Comparison of ENCODE assay signal across 24 cellular contexts in the genomic region with DNA sequence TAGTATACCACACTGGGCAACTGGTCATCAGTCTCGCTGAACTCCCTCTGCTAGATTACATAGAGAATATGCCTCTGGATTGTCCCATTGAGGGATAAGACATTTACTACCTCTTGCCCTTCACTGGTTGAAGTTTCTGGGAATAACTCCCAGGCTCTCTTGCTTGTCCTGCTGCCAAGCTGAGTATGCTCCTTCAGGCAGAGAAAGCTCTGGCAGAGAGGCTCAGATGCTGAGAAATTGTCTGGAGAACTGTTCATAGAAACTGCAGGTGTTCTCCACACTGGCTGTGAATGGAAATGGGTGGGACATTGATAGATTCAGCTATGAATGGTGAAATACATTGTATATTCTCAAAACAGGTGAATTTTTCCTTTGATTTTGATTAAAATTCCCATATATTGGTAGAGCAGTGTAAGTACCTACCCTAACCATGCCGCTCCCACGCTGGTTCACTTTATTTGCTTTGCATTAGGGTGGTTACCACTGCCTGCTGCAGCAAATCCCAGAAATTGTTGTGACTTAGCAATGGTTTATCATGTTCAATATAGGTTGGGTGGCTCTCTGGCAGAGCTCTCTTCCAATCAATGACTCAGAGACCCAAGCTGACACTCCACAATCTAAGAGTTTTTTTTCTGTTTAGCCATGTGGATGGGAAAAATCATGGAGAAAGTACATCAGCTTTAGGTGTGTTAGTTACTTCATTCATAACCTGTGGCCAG. TPM values are rescaled to one million over a fixed set of nuclear protein-coding genes. Genes with fewer than 3 reads are reported as not detected.
DNase-seq lines count a peak whose midpoint lies in the region; ATAC-seq and TF ChIP-seq lines count a peak whose summit lies in the region.
"Had no signal": no experiment of that assay in that cellular context is flagged by ENCODE, and none has a peak within 500 bp of the region (broad histone marks: within the 10 kb centered on the region; RNA-seq: fewer than 3 reads in every experiment).

No MANE protein-coding gene starts in this region.

- H3K27me3 ChIP-seq in heart left ventricle, result no peaks in the 10 kb centered on the region
- H3K27me3 ChIP-seq: ascending aorta, neutrophil, SJCRH30, spleen, vagina had no signal

- no peaks in the 10 kb centered on the region for H3K9me3 ChIP-seq in heart left ventricle
- H3K9me3 ChIP-seq: ascending aorta, neutrophil, SJCRH30, spleen, vagina had no signal

- peaks cover 0 to 20% (median 4%) of the 10 kb centered on the region in 12 donors for H3K4me1 ChIP-seq in heart left ventricle
- H3K4me1 ChIP-seq: ascending aorta, SJCRH30 had no signal

- ATAC-seq in left ventricle myocardium superior, result peak; percentile 35
- ATAC-seq in heart left ventricle, result no peak
- ATAC-seq in HG03097 (IDR thresholded peaks at IDR 0.05; ENCODE audit: low FRiP score, unreplicated experiment), result no peak
- ATAC-seq in HG02763 (IDR thresholded peaks at IDR 0.05; ENCODE audit: unreplicated experiment), result no peak
- ATAC-seq: left lobe of liver, T-helper 17 cell had no signal

- TF ChIP-seq POLR2A in heart left ventricle (IDR thresholded peaks at IDR 0.05), result no peak

- no peak for TF ChIP-seq CTCF in heart left ventricle (IDR thresholded peaks at IDR 0.05)
- TF ChIP-seq CTCF in astrocyte of the spinal cord (IDR thresholded peaks at IDR 0.05; ENCODE audit: low read depth, low read length), result no peak

- DNase-seq in left ventricle myocardium superior, result no peak
- DNase-seq in heart left ventricle, result no peak
- DNase-seq in astrocyte of the spinal cord (ENCODE audit: low read depth, low spot score), result peak; percentile 10
- peak; percentile 3 for DNase-seq in midbrain (lab: John Stamatoyannopoulos, UW)
- DNase-seq in DMS153 treated with DMSO at 0.1 percent for 48 hours (lab: John Stamatoyannopoulos, UW; ENCODE audit: unreplicated experiment), result no peak
- DNase-seq in activated CD8-positive, alpha-beta memory T cell treated with anti-CD3 and anti-CD28 coated beads, Interleukin-2, amount 50 U/mL, for 48 hours, result no peak
- DNase-seq: ACHN; activated naive CD4-positive, alpha-beta T cell treated with Interleukin-2 at 50 U/mL for 16 hours; CD4-positive, alpha-beta memory T cell; effector memory CD4-positive, alpha-beta T cell; MM.1S; NCI-H146; NCI-H2171 treated with DMSO at 0.1 percent for 48 hours; NCI-H774; SJCRH30; spleen; stimulated activated CD4-positive, alpha-beta T cell treated with anti-CD3 and anti-CD28 coated beads, Interleukin-4, amount 100 ng/mL, for 24 hours; T-helper 17 cell had no signal

- H3K27ac ChIP-seq in heart left ventricle, result no peak overlapping the region
- H3K27ac ChIP-seq: ascending aorta, neutrophil, SJCRH30, vagina had no signal

- in situ Hi-C loops in astrocyte of the spinal cord (cut with HindIII; ENCODE audit: low sequenced_read_pairs), result no loop called here

- H3K4me3 ChIP-seq in heart left ventricle, result no peak overlapping the region
- no peak overlapping the region for H3K4me3 ChIP-seq in astrocyte of the spinal cord (ENCODE audit: low read depth, low read length)
- H3K4me3 ChIP-seq: ascending aorta, SJCRH30, spleen, vagina had no signal

- intact Hi-C loops in left ventricle myocardium superior (cut with micrococcal nuclease), result no loop called here
- intact Hi-C loops in heart left ventricle (cut with DNase I), result no loop called here

- WGBS in heart left ventricle, 4 donors, result 89 to 96% (median 96%) methylated on average over 3 of the region's 3 CpGs

- H3K36me3 ChIP-seq in heart left ventricle, result no peaks in the 10 kb centered on the region
- H3K36me3 ChIP-seq: ascending aorta, neutrophil, SJCRH30, spleen, vagina had no signal

RNA-seq across cellular contexts. Expression of a gene that starts 36.7 kb away (rescaled TPM):
- total RNA-seq in left ventricle myocardium superior, result 2.4 TPM
- total RNA-seq in heart left ventricle, result 1 to 10 TPM in 8 of 9 donors, under 1 TPM in 1; 0.88 to 6.1 (median 2.9) TPM
- polyA plus RNA-seq in heart left ventricle, result under 1 TPM; 0.68 to 0.88 TPM

Comparison
In these comparisons a context has a peak if more than half of its experiments do, and no peak if none do; other contexts are left out.
1. DNase-seq: peak in astrocyte of the spinal cord (single experiment) and midbrain (single experiment); none in left ventricle myocardium superior (single experiment), heart left ventricle (0 of 5), DMS153 treated with DMSO at 0.1 percent for 48 hours (single experiment) and activated CD8-positive, alpha-beta memory T cell treated with anti-CD3 and anti-CD28 coated beads, Interleukin-2, amount 50 U/mL, for 48 hours (single experiment).